14 cellular contexts compared by ENCODE assay signal in the genomic region with DNA sequence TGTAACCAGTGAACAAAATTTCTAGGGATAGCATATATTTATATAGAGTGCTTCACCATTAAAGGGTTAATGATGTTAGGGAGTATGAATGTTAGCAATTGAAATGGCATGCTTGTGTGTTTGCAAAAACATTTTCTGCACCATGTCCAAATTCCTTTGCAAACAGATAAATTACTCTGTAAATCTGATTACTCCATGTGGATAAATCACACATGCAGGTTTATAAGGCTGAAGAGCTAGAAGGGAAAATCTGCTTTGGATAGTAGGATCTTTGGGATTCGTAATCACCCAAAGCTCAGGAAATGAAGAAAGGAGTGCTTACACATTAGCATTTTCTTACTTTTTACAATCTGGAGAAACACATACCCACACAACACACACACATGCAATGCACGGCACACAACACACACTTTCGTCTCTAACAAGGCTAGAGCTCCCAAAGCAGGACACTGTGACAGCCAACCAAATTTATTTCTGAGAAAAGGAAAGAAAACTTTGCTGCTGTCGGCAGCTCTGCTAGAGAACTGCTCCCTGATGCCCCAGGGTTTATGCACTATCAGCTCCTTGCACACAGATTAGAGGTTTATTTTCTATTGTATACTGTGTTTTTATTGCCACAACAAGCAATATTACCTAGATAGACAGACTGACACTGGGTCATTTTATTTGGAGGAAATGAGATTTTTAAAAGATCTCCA. TPM values are rescaled to one million over a fixed set of nuclear protein-coding genes. Genes with fewer than 3 reads are reported as not detected.
DNase-seq lines count a peak whose midpoint lies in the region; ATAC-seq and TF ChIP-seq lines count a peak whose summit lies in the region.
"Had no signal": no experiment of that assay in that cellular context is flagged by ENCODE, and none has a peak within 500 bp of the region (broad histone marks: within the 10 kb centered on the region; RNA-seq: fewer than 3 reads in every experiment).

No MANE protein-coding gene starts in this region.

- intact Hi-C loops in Calu3 (cut with micrococcal nuclease; ENCODE audit: unreplicated experiment), result loop anchor here (2.0 kb wide), 1 partner anchor 18 kb away; no protein-coding TSS in a partner anchor
- intact Hi-C loops in gastrocnemius medialis (cut with DNase I; ENCODE audit: low total_unique reads), result no loop called here

- no peaks in the 10 kb centered on the region for H3K36me3 ChIP-seq in gastrocnemius medialis
- H3K36me3 ChIP-seq: thyroid gland had no signal

- TF ChIP-seq POLR2A in gastrocnemius medialis (IDR thresholded peaks at IDR 0.05), result no peak

- H3K9me3 ChIP-seq in gastrocnemius medialis, result no peaks in the 10 kb centered on the region
- H3K9me3 ChIP-seq: thyroid gland had no signal

- H3K27ac Mint-ChIP-seq in Calu3 (ENCODE audit: unreplicated experiment), result peak overlapping the region; percentile 76
- H3K27ac Mint-ChIP-seq: CD8-positive, alpha-beta T cell; IgD-negative memory B cell had no signal

- no peak for ATAC-seq in gastrocnemius medialis
- ATAC-seq: CD8-positive, alpha-beta T cell had no signal

- H3K27me3 Mint-ChIP-seq in Calu3 (ENCODE audit: unreplicated experiment), result no peaks in the 10 kb centered on the region

- CTCF ChIA-PET in Calu3 (lab: Charles Lee), result interaction anchor here (1.2 kb wide), 1 partner anchor 16 kb away, joined by 3 read pairs; no protein-coding TSS in a partner anchor

- H3K4me1 Mint-ChIP-seq in Calu3 (ENCODE audit: low read depth, unreplicated experiment), result peaks cover 50% of the 10 kb centered on the region
- H3K4me1 Mint-ChIP-seq: IgD-negative memory B cell had no signal

- no peak overlapping the region for H3K27ac ChIP-seq in gastrocnemius medialis
- H3K27ac ChIP-seq: thyroid gland had no signal

- TF ChIP-seq CTCF in Calu3 (IDR thresholded peaks at IDR 0.05; ENCODE audit: unreplicated experiment) (no peak), gastrocnemius medialis (IDR thresholded peaks at IDR 0.05 in 4 of 5, conservative IDR thresholded peaks at IDR 0.05 in 1 of 5) (no peak)

- H3K4me3 Mint-ChIP-seq in Calu3 (ENCODE audit: low read depth, unreplicated experiment), result peak overlapping the region; percentile 85
- H3K4me3 Mint-ChIP-seq: CD8-positive, alpha-beta T cell; IgD-negative memory B cell had no signal

- H3K4me1 ChIP-seq in gastrocnemius medialis, result no peaks in the 10 kb centered on the region
- H3K4me1 ChIP-seq: thyroid gland had no signal

- in situ Hi-C loops in gastrocnemius medialis (cut with MboI; ENCODE audit: low sequenced_read_pairs in 4 of 4), result no loop called here

- no TSS peak for BruUV-seq in Calu3 (replicated peaks; lab: Mats Ljungman, UMichigan)

- DNase-seq in Calu3, result no peak
- peak; percentile 29 for DNase-seq in SK-N-DZ (ENCODE audit: low spot score)
- peak; percentile 54 for DNase-seq in globus pallidus (ENCODE audit: low spot score)
- DNase-seq in pons (ENCODE audit: low spot score), result peak; percentile 69
- no peak for DNase-seq in ecto neural progenitor cell (ENCODE audit: low spot score)
- DNase-seq in UCSD-AML1 (lab: John Stamatoyannopoulos, UW; ENCODE audit: unreplicated experiment), result no peak
- DNase-seq in NCI-H146 (lab: John Stamatoyannopoulos, UW), result no peak
- no peak for DNase-seq in gastrocnemius medialis
- DNase-seq: activated CD8-positive, alpha-beta memory T cell treated with anti-CD3 and anti-CD28 coated beads, Interleukin-2, amount 50 U/mL, for 48 hours; CD8-positive, alpha-beta T cell; erythroblast; kidney; thyroid gland had no signal

- no peak overlapping the region for H3K4me3 ChIP-seq in gastrocnemius medialis
- H3K4me3 ChIP-seq: thyroid gland had no signal

- peaks cover 0 to 6% (median 0%) of the 10 kb centered on the region in 3 donors for H3K27me3 ChIP-seq in gastrocnemius medialis
- H3K27me3 ChIP-seq: thyroid gland had no signal

- no peaks in the 10 kb centered on the region for H3K9me3 Mint-ChIP-seq in Calu3 (ENCODE audit: low read depth, unreplicated experiment)
- H3K9me3 Mint-ChIP-seq: CD8-positive, alpha-beta T cell had no signal

- peaks cover 13% of the 10 kb centered on the region for H3K36me3 Mint-ChIP-seq in Calu3 (ENCODE audit: insufficient read depth, unreplicated experiment)
- H3K36me3 Mint-ChIP-seq: CD8-positive, alpha-beta T cell; IgD-negative memory B cell had no signal

RNA-seq across cellular contexts. Expression of gene LSAMP, which starts 2.0 kb away (rescaled TPM):
- total RNA-seq in Calu3 (2022) (0.90 and 1.0 TPM in 2 replicates), gastrocnemius medialis (under 1 TPM in 2 of 4 donors, not detected in 2; 0.07 to 0.10 TPM)
- 16.5 and 17.3 TPM in 2 replicates for polyA plus RNA-seq in SK-N-DZ (2014; cell fraction: cytosol; rRNA removed)
- polyA plus RNA-seq in SK-N-DZ (2014; cell fraction: nucleus; rRNA removed), result 16.8 and 19.9 TPM in 2 replicates
- total RNA-seq: CD8-positive, alpha-beta T cell had no signal

Comparison
In these comparisons a context has a peak if more than half of its experiments do, and no peak if none do; other contexts are left out.
1. DNase-seq: peak in SK-N-DZ (single experiment), globus pallidus (single experiment) and pons (single experiment); none in Calu3 (single experiment), ecto neural progenitor cell (single experiment), UCSD-AML1 (single experiment), NCI-H146 (single experiment) and gastrocnemius medialis (0 of 2).